Comparison of ENCODE assay signal across 1 cellular context in genomic region chr16:75622762-75623605, GRCh38.
TF ChIP-seq lines count a peak whose summit lies in the region.

Gene ADAT1, minus strand, starts transcription at chr16:75623281. Its CDS starts 2,482 bp downstream, at chr16:75620799.

TF ChIP-seq in WTC11, 78 proteins besides CTCF, POLR2A, EP300 and RAD21 (continued from another document):
- TF ChIP-seq HMGXB4 (CRISPR knock-in tag; IDR thresholded peaks at IDR 0.05) = 0 out of 2 replicates have a peak, but pooled peaks have one; percentile 23
- TF ChIP-seq TEAD1 (CRISPR knock-in tag; IDR thresholded peaks at IDR 0.05) = peak; percentile 61
- TF ChIP-seq SMAD3 (CRISPR knock-in tag; IDR thresholded peaks at IDR 0.05; ENCODE audit: borderline replicate concordance) = no peak
- peak; percentile 90 for TF ChIP-seq E2F5 (CRISPR knock-in tag; IDR thresholded peaks at IDR 0.05)
- TF ChIP-seq SOX15 (CRISPR knock-in tag; IDR thresholded peaks at IDR 0.05) = no peak
- TF ChIP-seq CREM (CRISPR knock-in tag; IDR thresholded peaks at IDR 0.05) = peak; percentile 97
- peak; percentile 29; the same call in 1 of the 2 replicates for TF ChIP-seq RELA (CRISPR knock-in tag; IDR thresholded peaks at IDR 0.05; ENCODE audit: borderline replicate concordance)
- no peak for TF ChIP-seq ATF2 (CRISPR knock-in tag; IDR thresholded peaks at IDR 0.05; ENCODE audit: borderline replicate concordance, low read depth)
